ENCODE assay signal across 23 cellular contexts in the genomic region with DNA sequence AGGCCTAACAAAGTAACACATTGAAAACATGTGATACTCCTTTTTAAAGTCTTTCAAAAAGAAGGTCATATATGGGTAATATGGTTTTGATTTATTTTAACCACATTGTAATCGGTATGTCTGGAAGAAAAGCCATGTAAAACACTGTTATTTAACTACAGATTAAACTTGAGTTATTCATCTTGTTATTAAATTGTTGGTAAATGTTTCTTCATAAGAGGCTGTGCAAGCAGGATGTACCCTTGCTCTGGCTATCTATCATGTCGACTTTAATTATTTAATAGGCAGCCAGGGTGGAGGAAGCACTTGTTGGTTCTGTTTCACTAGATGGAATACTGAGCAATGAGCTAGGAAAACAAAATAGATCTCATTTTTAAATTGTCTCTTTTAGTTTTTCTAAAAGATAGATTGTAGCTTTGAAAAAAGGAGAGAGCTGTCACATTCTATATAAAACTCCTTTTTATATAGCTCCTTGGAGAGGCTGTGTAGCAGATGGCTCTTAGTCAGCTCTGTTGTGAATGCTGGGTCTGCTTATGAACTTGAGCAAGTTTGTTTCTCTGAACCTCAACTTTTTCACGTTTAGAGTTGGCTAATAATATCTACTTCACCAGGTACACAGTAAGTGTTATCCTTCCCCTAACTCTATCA. TPM values are rescaled to one million over a fixed set of nuclear protein-coding genes. Genes with fewer than 3 reads are reported as not detected.
DNase-seq lines count a peak whose midpoint lies in the region; ATAC-seq and TF ChIP-seq lines count a peak whose summit lies in the region.
"Had no signal": no experiment of that assay in that cellular context is flagged by ENCODE, and none has a peak within 500 bp of the region (broad histone marks: within the 10 kb centered on the region; RNA-seq: fewer than 3 reads in every experiment).

No MANE protein-coding gene starts in this region.

- H3K4me3 ChIP-seq in cardiac muscle cell (no peak overlapping the region), adipocyte (ENCODE audit: low read length) (no peak overlapping the region), prostate gland (no peak overlapping the region)
- H3K4me3 ChIP-seq: body of pancreas, HAP-1, right lobe of liver had no signal

- H3K27ac ChIP-seq in cardiac muscle cell (peak overlapping the region; percentile 34), prostate gland (no peak overlapping the region)
- H3K27ac ChIP-seq: body of pancreas, parathyroid adenoma, right lobe of liver had no signal

- TF ChIP-seq CTCF in cardiac muscle cell (IDR thresholded peaks at IDR 0.05; ENCODE audit: low read depth, low read length) (no peak), prostate gland (IDR thresholded peaks at IDR 0.05) (no peak)

- WGBS in prostate gland: 39% methylated on average over 3 of the region's 3 CpGs

- ATAC-seq in Right ventricle myocardium superior (ENCODE audit: poor library complexity) (no peak), GM18873 (IDR thresholded peaks at IDR 0.05; ENCODE audit: low FRiP score, unreplicated experiment) (no peak), esophagus mucosa (no peak)
- ATAC-seq: body of pancreas; left cardiac atrium; naive thymus-derived CD4-positive, alpha-beta T cell; right lobe of liver had no signal

- H3K4me1 ChIP-seq in cardiac muscle cell (ENCODE audit: low read depth) (peaks cover 11% of the 10 kb centered on the region), adipocyte (ENCODE audit: control insufficient read depth, insufficient read depth, low read length) (peaks cover 26% of the 10 kb centered on the region), prostate gland (replicated peaks) (no peaks in the 10 kb centered on the region)

- no peak overlapping the region for H3K9ac ChIP-seq in adipocyte (ENCODE audit: low read length)
- H3K9ac ChIP-seq: parathyroid adenoma had no signal

- TF ChIP-seq POLR2A in prostate gland (IDR thresholded peaks at IDR 0.05): no peak

- intact Hi-C loops in Right ventricle myocardium superior (cut with DNase I): no loop called here
- intact Hi-C loops in prostate gland (cut with DNase I): no loop called here

- H3K36me3 ChIP-seq in cardiac muscle cell (no peaks in the 10 kb centered on the region), adipocyte (ENCODE audit: control insufficient read depth, insufficient read depth, low read length, severe bottlenecking) (peaks cover 2% of the 10 kb centered on the region), prostate gland (no peaks in the 10 kb centered on the region)
- H3K36me3 ChIP-seq: right lobe of liver had no signal

- no peaks in the 10 kb centered on the region for H3K9me3 ChIP-seq in cardiac muscle cell (ENCODE audit: low read depth)
- H3K9me3 ChIP-seq in adipocyte (ENCODE audit: control insufficient read depth, low read length): no peaks in the 10 kb centered on the region
- no peaks in the 10 kb centered on the region for H3K9me3 ChIP-seq in prostate gland
- H3K9me3 ChIP-seq: body of pancreas, HAP-1, right lobe of liver had no signal

- no peak for DNase-seq in cardiac muscle cell (ENCODE audit: low read depth in 1 of 2, low spot score in 1 of 2)
- DNase-seq in Right ventricle myocardium superior: no peak
- DNase-seq in adipocyte (ENCODE audit: low read depth): peak; percentile 54
- DNase-seq in fibroblast of peridontal ligament (ENCODE audit: extremely low read depth): peak; percentile 47
- DNase-seq in NCI-H526 treated with DMSO at 0.1 percent for 48 hours (lab: John Stamatoyannopoulos, UW): no peak
- no peak for DNase-seq in prostate gland (ENCODE audit: low spot score)
- DNase-seq: activated CD4-positive, alpha-beta memory T cell treated with anti-CD3 and anti-CD28 coated beads, Interleukin-2, amount 10 ng/mL, durations not matched to agents 7 days and 5 days; activated naive CD4-positive, alpha-beta T cell treated with anti-CD3 and anti-CD28 coated beads for 36 hours; body of pancreas; CD4-positive, alpha-beta T cell; effector memory CD4-positive, alpha-beta T cell; GF-D8; IMR-90; left cardiac atrium; mesenchymal stem cell; naive thymus-derived CD4-positive, alpha-beta T cell; OCI-M1; right lobe of liver; SW 1271 had no signal

- H3K27me3 ChIP-seq in cardiac muscle cell (no peaks in the 10 kb centered on the region), adipocyte (replicated peaks; ENCODE audit: control insufficient read depth, insufficient read depth, low read length) (no peaks in the 10 kb centered on the region), prostate gland (replicated peaks; ENCODE audit: insufficient read depth) (no peaks in the 10 kb centered on the region)
- H3K27me3 ChIP-seq: body of pancreas, right lobe of liver had no signal

RNA-seq across cellular contexts. Expression of gene LRRC8B, which starts 39.5 kb away (rescaled TPM):
- total RNA-seq in cardiac muscle cell (5.8 and 6.0 TPM in 2 replicates), Right ventricle myocardium superior (2.5 TPM), esophagus mucosa (19.6 TPM), prostate gland (10 to 100 TPM; 13.9 to 25.6 TPM)
- 6.6 and 13.4 TPM in 2 replicates for polyA plus RNA-seq in cardiac muscle cell

Comparison
In these comparisons a context has a peak if more than half of its experiments do, and no peak if none do; other contexts are left out.
1. DNase-seq: peak in adipocyte (single experiment) and fibroblast of peridontal ligament (single experiment); none in cardiac muscle cell (0 of 2), Right ventricle myocardium superior (single experiment), NCI-H526 treated with DMSO at 0.1 percent for 48 hours (single experiment) and prostate gland (single experiment).